In genomic region chr2:234580686-234581085, GRCh38 we compare ENCODE assay signal across 18 cellular contexts.
DNase-seq lines count a peak whose midpoint lies in the region; ATAC-seq, FAIRE-seq and TF ChIP-seq lines count a peak whose summit lies in the region.
"Had no signal": no experiment of that assay in that cellular context is flagged by ENCODE, and none has a peak within 500 bp of the region (broad histone marks: within the 10 kb centered on the region; RNA-seq: fewer than 3 reads in every experiment).

No MANE protein-coding gene starts in this region.

- no peaks in the 10 kb centered on the region for H3K79me1 ChIP-seq in IMR-90 (ENCODE audit: low read depth in 1 of 2, low read length in 2 of 2)

- H3K14ac ChIP-seq in IMR-90 (replicated peaks; ENCODE audit: low read depth, low read length), result no peak overlapping the region

- no peak overlapping the region for H4K8ac ChIP-seq in IMR-90 (ENCODE audit: low read depth in 2 of 2, low read length in 2 of 2)

- H2AK9ac ChIP-seq in IMR-90 (replicated peaks; ENCODE audit: low read depth, low read length, poor library complexity), result no peak overlapping the region

- dilution Hi-C loops in IMR-90 (cut with HindIII; ENCODE audit: low sequenced_read_pairs, unreplicated experiment), result no loop called here

- H4K91ac ChIP-seq in IMR-90 (ENCODE audit: insufficient read depth, low read depth, low read length), result no peak overlapping the region

- no peak overlapping the region for H3K4ac ChIP-seq in IMR-90 (ENCODE audit: low read depth, low read length)

- H3K23ac ChIP-seq in IMR-90 (ENCODE audit: low read depth, low read length), result no peak overlapping the region

- no peak overlapping the region for H2BK5ac ChIP-seq in IMR-90 (ENCODE audit: low read depth, low read length, poor library complexity, severe bottlenecking)

- H3K4me2 ChIP-seq in IMR-90 (ENCODE audit: low read depth, low read length), result no peak overlapping the region
- H3K4me2 ChIP-seq: A549 had no signal

- H4K20me1 ChIP-seq in IMR-90 (ENCODE audit: insufficient read depth, low read length), result no peaks in the 10 kb centered on the region

- 100% methylated on average over 1 of the region's 5 CpGs; no CpG with 5 or more reads in 1 of the 2 experiments for WGBS in IMR-90 (ENCODE audit: extremely low coverage in 2 of 2, insufficient read length in 1 of 2), 2 experiments

- H3K9ac ChIP-seq in IMR-90 (ENCODE audit: low read depth, low read length), result no peak overlapping the region

- no peak for TF ChIP-seq RAD21 in IMR-90 (IDR thresholded peaks at IDR 0.05; ENCODE audit: low read length)

- in situ Hi-C loops in IMR-90 (cut with MboI; ENCODE audit: low sequenced_read_pairs), result no loop called here

- H3K36me3 ChIP-seq in IMR-90 (ENCODE audit: control insufficient read depth, insufficient read depth, low read length) (no peaks in the 10 kb centered on the region), bronchial epithelial cell (ENCODE audit: control insufficient read depth, insufficient read depth, low read length) (no peaks in the 10 kb centered on the region)

- H3K4me3 ChIP-seq in IMR-90 (ENCODE audit: insufficient read depth, low read depth, low read length), result no peak overlapping the region
- H3K4me3 ChIP-seq in bronchial epithelial cell (ENCODE audit: low read depth, low read length), result no peak overlapping the region
- H3K4me3 ChIP-seq: A549, GM23338, K562 had no signal

- H4K5ac ChIP-seq in IMR-90 (ENCODE audit: low read depth, low read length), result no peak overlapping the region

- POLR2A ChIA-PET in IMR-90 (lab: Charles Lee; ENCODE audit: unreplicated experiment), result interaction anchor here (1.0 kb wide), 1 partner anchor 10 kb away, joined by 3 read pairs; no protein-coding TSS in a partner anchor

- no peak overlapping the region for H3K18ac ChIP-seq in IMR-90 (ENCODE audit: low read depth, low read length)

- no peaks in the 10 kb centered on the region; the same call in 1 of the 2 replicates for H3K4me1 ChIP-seq in IMR-90 (ENCODE audit: control insufficient read depth, insufficient read depth, low read length)
- H3K4me1 ChIP-seq: A549 had no signal

- CTCF ChIA-PET in IMR-90 (lab: Yijun Ruan, JAX), result no interaction called here

- H3K9me3 ChIP-seq in IMR-90 (ENCODE audit: control insufficient read depth, insufficient read depth, low read length), result peaks cover 3% of the 10 kb centered on the region; the same call in 1 of the 2 replicates

- BruUV-seq in IMR-90 (replicated peaks; lab: Mats Ljungman, UMichigan), result no TSS peak

- H2AK5ac ChIP-seq in IMR-90 (ENCODE audit: low read depth, low read length), result peak overlapping the region; percentile 21; the same call in 1 of the 2 replicates

- FAIRE-seq in bronchial epithelial cell (lab: Jason Lieb, UNC), result peak; percentile 79
- FAIRE-seq: A549, D721Med, HTR-8/SVneo, K562 had no signal

- no peak overlapping the region for H3K27ac ChIP-seq in IMR-90 (ENCODE audit: insufficient read depth, low read length)

- no peak overlapping the region for H2BK15ac ChIP-seq in IMR-90 (ENCODE audit: low read depth, low read length)

- peak overlapping the region; percentile 53; the same call in 1 of the 2 replicates for H2BK20ac ChIP-seq in IMR-90 (ENCODE audit: low read depth, low read length)

- TF ChIP-seq POLR2A in IMR-90 (IDR thresholded peaks at IDR 0.05; ENCODE audit: low read depth, low read length), result no peak

- H3K9me1 ChIP-seq in IMR-90 (ENCODE audit: insufficient read depth, low read length), result peaks cover 14% of the 10 kb centered on the region; the same call in 1 of the 2 replicates

- H2BK120ac ChIP-seq in IMR-90 (ENCODE audit: low read depth, low read length), result no peak overlapping the region

- no peak for ATAC-seq in IMR-90 (ENCODE audit: low read depth)
- no peak for ATAC-seq in GM21619 (IDR thresholded peaks at IDR 0.05; ENCODE audit: unreplicated experiment)
- ATAC-seq in HG03571 (IDR thresholded peaks at IDR 0.05; ENCODE audit: unreplicated experiment), result no peak
- ATAC-seq: CD8-positive, alpha-beta T cell; GM23338; K562 had no signal

- H3K56ac ChIP-seq in IMR-90 (ENCODE audit: extremely low read depth, insufficient read depth, low read length), result no peak overlapping the region

- TF ChIP-seq CTCF in IMR-90 (conservative IDR thresholded peaks at IDR 0.05; ENCODE audit: low read depth, low read length), result no peak
- no peak for TF ChIP-seq CTCF in bronchial epithelial cell (IDR thresholded peaks at IDR 0.05; ENCODE audit: insufficient read depth, low read length, severe bottlenecking)

- DNase-seq in IMR-90 (peak; percentile 24), RKO (ENCODE audit: low spot score) (peak; percentile 17), bronchial epithelial cell (ENCODE audit: low read depth) (no peak), HUDEP-2 (lab: John Stamatoyannopoulos, UW; ENCODE audit: unreplicated experiment in 76 of 76) (no peak), AG08396 (ENCODE audit: low spot score) (no peak)
- DNase-seq: CD8-positive, alpha-beta T cell; COR-L47; DMS153; DMS79 treated with DMSO at 0.1 percent for 48 hours; GF-D8; H9 had no signal

- 0 out of 2 replicates have a peak, but pooled peaks cover 2% of the 10 kb centered on the region for H3K27me3 ChIP-seq in IMR-90 (ENCODE audit: control insufficient read depth, insufficient read depth, low read length)
- H3K27me3 ChIP-seq in bronchial epithelial cell (ENCODE audit: control insufficient read depth, insufficient read depth, low read length), result peaks cover 8% of the 10 kb centered on the region

- no peak overlapping the region for H2AFZ ChIP-seq in IMR-90 (replicated peaks; ENCODE audit: low read length, poor library complexity)

- intact Hi-C loops in IMR-90 (cut with micrococcal nuclease), result no loop called here

TF ChIP-seq in IMR-90, 13 proteins besides CTCF, POLR2A, EP300 and RAD21:
- TF ChIP-seq ELK1 (IDR thresholded peaks at IDR 0.05; ENCODE audit: borderline replicate concordance, low read depth, low read length) (no peak), RFX5 (IDR thresholded peaks at IDR 0.05; ENCODE audit: low read depth, low read length) (no peak), MAFK (IDR thresholded peaks at IDR 0.05; ENCODE audit: low read depth, low read length) (no peak), FOS (IDR thresholded peaks at IDR 0.05; ENCODE audit: low read depth, low read length) (no peak), NFE2L2 (IDR thresholded peaks at IDR 0.05; ENCODE audit: low read depth, low read length) (no peak), RCOR1 (IDR thresholded peaks at IDR 0.05; ENCODE audit: insufficient replicate concordance, low read length) (no peak), BHLHE40 (IDR thresholded peaks at IDR 0.05; ENCODE audit: low read depth, low read length) (no peak), SMC3 (IDR thresholded peaks at IDR 0.05; ENCODE audit: low read depth, low read length) (no peak), MAZ (IDR thresholded peaks at IDR 0.05; ENCODE audit: borderline replicate concordance, low read depth, low read length) (no peak), CHD1 (IDR thresholded peaks at IDR 0.05; ENCODE audit: low read depth, low read length) (no peak), CEBPB (IDR thresholded peaks at IDR 0.05; ENCODE audit: low read depth, low read length) (no peak), MXI1 (IDR thresholded peaks at IDR 0.05; ENCODE audit: borderline replicate concordance, low read depth, low read length) (no peak)
- TF ChIP-seq, protein P1, sequence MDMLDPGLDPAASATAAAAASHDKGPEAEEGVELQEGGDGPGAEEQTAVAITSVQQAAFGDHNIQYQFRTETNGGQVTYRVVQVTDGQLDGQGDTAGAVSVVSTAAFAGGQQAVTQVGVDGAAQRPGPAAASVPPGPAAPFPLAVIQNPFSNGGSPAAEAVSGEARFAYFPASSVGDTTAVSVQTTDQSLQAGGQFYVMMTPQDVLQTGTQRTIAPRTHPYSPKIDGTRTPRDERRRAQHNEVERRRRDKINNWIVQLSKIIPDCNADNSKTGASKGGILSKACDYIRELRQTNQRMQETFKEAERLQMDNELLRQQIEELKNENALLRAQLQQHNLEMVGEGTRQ (IDR thresholded peaks at IDR 0.05; ENCODE audit: low read depth, low read length), result no peak

Comparison
In these comparisons a context has a peak if more than half of its experiments do, and no peak if none do; other contexts are left out.
1. DNase-seq: peak in IMR-90 (single experiment) and RKO (single experiment); none in bronchial epithelial cell (single experiment), HUDEP-2 (0 of 76) and AG08396 (single experiment).